Comparison of ENCODE assay signal across 9 cellular contexts in the genomic region with DNA sequence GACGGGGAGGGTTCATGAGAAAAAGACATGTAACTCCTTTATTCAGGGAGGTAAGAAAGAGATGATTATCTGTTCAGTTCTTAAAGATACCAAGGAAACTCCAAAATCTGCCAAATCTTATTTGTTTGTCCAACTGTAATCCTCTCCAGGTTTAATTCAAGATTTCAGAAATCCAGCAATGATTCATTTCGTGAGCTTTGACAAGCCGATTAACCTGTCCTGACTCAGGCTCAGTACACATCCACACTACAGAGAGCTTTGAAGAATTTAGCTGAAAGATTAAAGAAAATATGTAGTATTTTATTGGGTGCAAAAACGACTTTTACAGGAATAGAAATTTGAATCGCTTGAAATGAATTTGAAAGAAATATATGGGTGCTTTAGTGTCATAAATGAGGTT. TPM values are rescaled to one million over a fixed set of nuclear protein-coding genes. Genes with fewer than 3 reads are reported as not detected.
DNase-seq lines count a peak whose midpoint lies in the region; ATAC-seq, FAIRE-seq and TF ChIP-seq lines count a peak whose summit lies in the region.
"Had no signal": no experiment of that assay in that cellular context is flagged by ENCODE, and none has a peak within 500 bp of the region (broad histone marks: within the 10 kb centered on the region; RNA-seq: fewer than 3 reads in every experiment).

No MANE protein-coding gene starts in this region.

- intact Hi-C loops in CD4-positive, alpha-beta memory T cell (cut with micrococcal nuclease) = no loop called here
- intact Hi-C loops in thyroid gland (cut with DNase I) = no loop called here

- H3K4me1 ChIP-seq in CD4-positive, alpha-beta memory T cell (ENCODE audit: insufficient read depth, low read length) = peaks cover 23% of the 10 kb centered on the region
- peaks cover 0 to 13% of the 10 kb centered on the region in 2 donors for H3K4me1 ChIP-seq in thyroid gland

- TF ChIP-seq POLR2A in GM12891 (IDR thresholded peaks at IDR 0.05; ENCODE audit: low read depth, low read length) (no peak), thyroid gland (IDR thresholded peaks at IDR 0.05) (no peak)

- no peaks in the 10 kb centered on the region for H3K27me3 ChIP-seq in CD4-positive, alpha-beta memory T cell (ENCODE audit: insufficient read depth, low read length)
- H3K27me3 ChIP-seq in MG63 (no peaks in the 10 kb centered on the region), thyroid gland (no peaks in the 10 kb centered on the region)
- H3K27me3 ChIP-seq: Peyer's patch had no signal

- CTCF ChIA-PET in CD4-positive, alpha-beta memory T cell (lab: Charles Lee; ENCODE audit: partially characterized antibody) = no interaction called here

- no peak for ATAC-seq in HG03175 (IDR thresholded peaks at IDR 0.05; ENCODE audit: unreplicated experiment)

- peak overlapping the region; percentile 8 to 98 (median 48) for H3K4me3 Mint-ChIP-seq in CD4-positive, alpha-beta memory T cell
- H3K4me3 Mint-ChIP-seq in nephron progenitor cell = peak overlapping the region; percentile 91

- H3K9me3 Mint-ChIP-seq in CD4-positive, alpha-beta memory T cell = no peaks in the 10 kb centered on the region
- H3K9me3 Mint-ChIP-seq in nephron progenitor cell = no peaks in the 10 kb centered on the region

- H3K27me3 Mint-ChIP-seq in CD4-positive, alpha-beta memory T cell = no peaks in the 10 kb centered on the region
- H3K27me3 Mint-ChIP-seq in nephron progenitor cell (ENCODE audit: low read depth, poor library complexity) = no peaks in the 10 kb centered on the region

- H3K36me3 ChIP-seq in CD4-positive, alpha-beta memory T cell (ENCODE audit: insufficient read depth, low read length) = no peaks in the 10 kb centered on the region
- H3K36me3 ChIP-seq in MG63 (no peaks in the 10 kb centered on the region; the same call in 1 of the 2 replicates), thyroid gland (no peaks in the 10 kb centered on the region)
- H3K36me3 ChIP-seq: Peyer's patch had no signal

- no peaks in the 10 kb centered on the region for H3K9me3 ChIP-seq in CD4-positive, alpha-beta memory T cell (ENCODE audit: control insufficient read depth in 1 of 2, low read length in 2 of 2)
- no peaks in the 10 kb centered on the region for H3K9me3 ChIP-seq in MG63
- H3K9me3 ChIP-seq in thyroid gland = no peaks in the 10 kb centered on the region
- H3K9me3 ChIP-seq: Peyer's patch had no signal

- no peak overlapping the region for H3K4me3 ChIP-seq in CD4-positive, alpha-beta memory T cell (ENCODE audit: low read length in 2 of 2)
- H3K4me3 ChIP-seq in MG63 (peak overlapping the region; percentile 87), coronary artery (peak overlapping the region; percentile 96), thyroid gland (replicated peaks in 1 of 3) (no peak overlapping the region)

- no peak for DNase-seq in CD4-positive, alpha-beta memory T cell
- DNase-seq in MG63 = no peak
- DNase-seq in coronary artery (ENCODE audit: low spot score) = no peak
- no peak for DNase-seq in nephron progenitor cell
- DNase-seq in medulla oblongata (ENCODE audit: extremely low spot score) = no peak
- no peak for DNase-seq in GM12891 (ENCODE audit: insufficient read length, low spot score)
- no peak for DNase-seq in thyroid gland
- DNase-seq: Peyer's patch had no signal

- H3K36me3 Mint-ChIP-seq in CD4-positive, alpha-beta memory T cell = peaks cover 0 to 5% of the 10 kb centered on the region in 2 donors
- peaks cover 34% of the 10 kb centered on the region for H3K36me3 Mint-ChIP-seq in nephron progenitor cell (ENCODE audit: low read depth)

- 88 to 92% methylated on average over 5 of the region's 5 CpGs for WGBS in thyroid gland, 2 donors

- H3K27ac Mint-ChIP-seq in CD4-positive, alpha-beta memory T cell = peak overlapping the region in 6 of 7 donors; percentile 36 to 98 (median 56)
- H3K27ac Mint-ChIP-seq in nephron progenitor cell = peak overlapping the region; percentile 16

- peaks cover 28 to 54% (median 36%) of the 10 kb centered on the region in 4 donors for H3K4me1 Mint-ChIP-seq in CD4-positive, alpha-beta memory T cell
- peaks cover 28% of the 10 kb centered on the region for H3K4me1 Mint-ChIP-seq in nephron progenitor cell

- H3K27ac ChIP-seq in CD4-positive, alpha-beta memory T cell (ENCODE audit: low read depth, low read length) = no peak overlapping the region
- H3K27ac ChIP-seq in coronary artery = no peak overlapping the region
- H3K27ac ChIP-seq in thyroid gland = no peak overlapping the region

- no peak for TF ChIP-seq CTCF in coronary artery (IDR thresholded peaks at IDR 0.05)
- TF ChIP-seq CTCF in nephron progenitor cell (IDR thresholded peaks at IDR 0.05) = no peak
- TF ChIP-seq CTCF in thyroid gland (IDR thresholded peaks at IDR 0.05) = no peak

- no peak for FAIRE-seq in GM12891 (lab: Jason Lieb, UNC)

- POLR2A ChIA-PET in CD4-positive, alpha-beta memory T cell (lab: Charles Lee; ENCODE audit: partially characterized antibody) = no interaction called here

TF ChIP-seq in GM12891, 5 proteins besides CTCF, POLR2A, EP300 and RAD21:
- TF ChIP-seq POU2F2 (IDR thresholded peaks at IDR 0.05; ENCODE audit: low read depth, low read length) (no peak), PAX5 (IDR thresholded peaks at IDR 0.05; ENCODE audit: insufficient read depth, low read length, severe bottlenecking) (no peak), SPI1 (IDR thresholded peaks at IDR 0.05; ENCODE audit: low read depth, low read length) (no peak), TAF1 (IDR thresholded peaks at IDR 0.05; ENCODE audit: low read depth, low read length) (no peak), POLR2AphosphoS5 (IDR thresholded peaks at IDR 0.05; ENCODE audit: low read depth, low read length) (no peak)

RNA-seq across cellular contexts. Expression of gene SPAG16, which starts 1.1 kb away (rescaled TPM):
- total RNA-seq in CD4-positive, alpha-beta memory T cell = 1 to 10 TPM; 6.3 to 7.9 TPM
- polyA plus RNA-seq in CD4-positive, alpha-beta memory T cell = 10 to 100 TPM; 14.5 to 21.7 TPM
- 13.3 and 33.7 TPM in 2 replicates for total RNA-seq in MG63 (2014; rRNA removed; shearing (Covaris generic); ENCODE audit: low replicate concordance)
- 13.0 TPM for polyA plus RNA-seq in GM12891 (2012; ENCODE audit: low read depth, missing spikeins)
- 10 to 100 TPM; 34.1 to 59.3 (median 46.8) TPM for total RNA-seq in thyroid gland

Comparison
In these comparisons a context has a peak if more than half of its experiments do, and no peak if none do; other contexts are left out.
1. H3K4me3 ChIP-seq: peak in MG63 (single experiment) and coronary artery (single experiment); none in CD4-positive, alpha-beta memory T cell (0 of 2) and thyroid gland (0 of 3).